ENCODE assay signal across 14 cellular contexts in the genomic region with DNA sequence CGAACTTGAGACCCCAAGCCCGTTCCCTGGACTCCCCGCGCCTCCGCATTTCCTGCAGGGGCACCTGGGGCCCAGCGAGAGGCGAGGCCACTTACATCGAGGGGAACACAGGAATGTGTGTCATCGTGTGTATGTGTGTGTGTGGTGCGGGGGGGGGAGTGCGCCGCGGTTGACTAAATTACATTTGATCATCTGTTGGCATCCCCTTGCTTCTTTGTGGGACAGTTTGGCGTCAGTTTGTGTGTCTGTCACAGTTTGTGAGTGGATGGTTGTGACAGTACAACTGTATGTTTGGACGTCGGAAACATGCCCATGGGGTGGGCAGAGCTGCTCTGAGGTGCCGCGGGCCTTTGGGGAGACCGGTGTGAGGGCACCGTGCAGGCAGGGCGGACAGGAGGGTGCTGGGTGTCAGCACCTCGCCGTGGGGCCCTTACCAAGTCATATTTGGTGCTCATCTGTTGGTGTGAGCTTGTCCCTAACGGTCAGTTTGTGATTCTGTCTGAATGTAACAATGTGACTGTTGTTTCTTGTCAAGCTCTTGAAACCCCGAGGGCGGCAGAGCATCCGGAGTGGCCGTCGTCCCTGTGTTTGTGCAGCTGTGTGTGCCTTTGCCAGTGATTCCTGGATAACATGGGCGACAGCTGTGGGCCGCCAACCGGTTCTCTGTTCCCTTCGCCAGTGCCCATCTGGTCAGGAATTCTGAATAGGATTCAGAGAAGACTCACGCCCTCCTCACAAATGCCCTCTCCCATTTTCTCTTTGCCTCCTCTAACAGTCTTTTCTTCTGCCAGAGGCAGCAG. TPM values are rescaled to one million over a fixed set of nuclear protein-coding genes. Genes with fewer than 3 reads are reported as not detected.
A peak's percentile ranks its signal among the peaks of the same experiment; 100 is the strongest.
DNase-seq lines count a peak whose midpoint lies in the region; ATAC-seq and TF ChIP-seq lines count a peak whose summit lies in the region.
"Had no signal": no experiment of that assay in that cellular context is flagged by ENCODE, and none has a peak within 500 bp of the region (broad histone marks: within the 10 kb centered on the region; RNA-seq: fewer than 3 reads in every experiment).

No MANE protein-coding gene starts in this region.

- no peak for DNase-seq in cardiac muscle cell (ENCODE audit: low read depth in 1 of 2, low spot score in 1 of 2)
- no peak for DNase-seq in left ventricle myocardium inferior
- DNase-seq in NCI-H526 treated with DMSO at 0.1 percent for 48 hours (lab: John Stamatoyannopoulos, UW): peak; percentile 78
- DNase-seq in hepatocyte (ENCODE audit: low spot score): no peak
- no peak for DNase-seq in dedifferentiated amniotic fluid mesenchymal stem cell (ENCODE audit: extremely low spot score)
- no peak for DNase-seq in GM10266 (ENCODE audit: extremely low spot score)
- DNase-seq in suprapubic skin (ENCODE audit: low spot score in 2 of 2): no peak
- DNase-seq: SW 1271 had no signal

- intact Hi-C loops in left ventricle myocardium inferior (cut with micrococcal nuclease): no loop called here

- no peak for TF ChIP-seq CTCF in cardiac muscle cell (IDR thresholded peaks at IDR 0.05; ENCODE audit: low read depth, low read length)
- TF ChIP-seq CTCF in left ventricle myocardium inferior (IDR thresholded peaks at IDR 0.05; ENCODE audit: borderline replicate concordance): no peak
- TF ChIP-seq CTCF in hepatocyte (IDR thresholded peaks at IDR 0.05; ENCODE audit: poor library complexity): no peak
- TF ChIP-seq CTCF in GM10266 (IDR thresholded peaks at IDR 0.05; ENCODE audit: control insufficient read depth, insufficient read depth, low read depth, missing control alignments): no peak
- no peak for TF ChIP-seq CTCF in suprapubic skin (IDR thresholded peaks at IDR 0.05)

- H4K20me1 ChIP-seq in hepatocyte (ENCODE audit: insufficient read depth, poor library complexity, severe bottlenecking): no peaks in the 10 kb centered on the region

- H3K36me3 ChIP-seq in cardiac muscle cell (no peaks in the 10 kb centered on the region), left ventricle myocardium inferior (no peaks in the 10 kb centered on the region), hepatocyte (replicated peaks; ENCODE audit: insufficient read depth, low read depth) (no peaks in the 10 kb centered on the region), suprapubic skin (no peaks in the 10 kb centered on the region)

- H3K9me2 ChIP-seq in hepatocyte (replicated peaks; ENCODE audit: insufficient read depth): no peaks in the 10 kb centered on the region

- H2AFZ ChIP-seq in hepatocyte: no peak overlapping the region

- 63% methylated on average over 28 of the region's 34 CpGs for WGBS in hepatocyte (ENCODE audit: low lambda C conversion rate, missing lambda C conversion rate)
- 47% methylated on average over 25 of the region's 34 CpGs for WGBS in suprapubic skin

- no peaks in the 10 kb centered on the region for H3K9me3 ChIP-seq in cardiac muscle cell (ENCODE audit: low read depth)
- H3K9me3 ChIP-seq in left ventricle myocardium inferior (replicated peaks): no peaks in the 10 kb centered on the region
- H3K9me3 ChIP-seq in hepatocyte (ENCODE audit: low read depth): no peaks in the 10 kb centered on the region
- no peaks in the 10 kb centered on the region for H3K9me3 ChIP-seq in suprapubic skin

- H3K4me1 ChIP-seq in cardiac muscle cell (ENCODE audit: low read depth) (peaks cover 6% of the 10 kb centered on the region), left ventricle myocardium inferior (no peaks in the 10 kb centered on the region), hepatocyte (ENCODE audit: insufficient read depth) (no peaks in the 10 kb centered on the region), suprapubic skin (peaks cover 4% of the 10 kb centered on the region)

- H3K4me3 ChIP-seq in cardiac muscle cell (peak overlapping the region; percentile 16), left ventricle myocardium inferior (no peak overlapping the region), hepatocyte (no peak overlapping the region), suprapubic skin (no peak overlapping the region)
- H3K4me3 ChIP-seq: lung had no signal

- peak overlapping the region; percentile 67 for H3K4me2 ChIP-seq in hepatocyte

- H3K27me3 ChIP-seq in cardiac muscle cell (peaks cover 37% of the 10 kb centered on the region), left ventricle myocardium inferior (ENCODE audit: low read depth) (peaks cover 100% of the 10 kb centered on the region), hepatocyte (peaks cover 43% of the 10 kb centered on the region), suprapubic skin (peaks cover 75% of the 10 kb centered on the region)

- no peak for TF ChIP-seq POLR2A in suprapubic skin (IDR thresholded peaks at IDR 0.05)

- no peak for TF ChIP-seq EP300 in suprapubic skin (IDR thresholded peaks at IDR 0.05)

- H3K79me2 ChIP-seq in hepatocyte: no peaks in the 10 kb centered on the region

- H3K27ac ChIP-seq in cardiac muscle cell (no peak overlapping the region), left ventricle myocardium inferior (replicated peaks) (no peak overlapping the region), hepatocyte (no peak overlapping the region), suprapubic skin (no peak overlapping the region)

- no peak for ATAC-seq in HG03342 (IDR thresholded peaks at IDR 0.05; ENCODE audit: unreplicated experiment)

RNA-seq across cellular contexts. Expression of a gene that starts 0.9 kb away (rescaled TPM):
- total RNA-seq in cardiac muscle cell (0.25 and 0.60 TPM in 2 replicates), left ventricle myocardium inferior (not detected), hepatocyte (0.07 and 0.12 TPM in 2 replicates), suprapubic skin (not detected)
- polyA plus RNA-seq in cardiac muscle cell (0.02 and 0.13 TPM in 2 replicates), hepatocyte (0.08 and 0.12 TPM in 2 replicates)
- total RNA-seq: activated naive CD8-positive, alpha-beta T cell treated with anti-CD3 and anti-CD28 coated beads, Interleukin-2, amount 10 ng/mL, durations not matched to agents 7 days and 5 days; dermis microvascular lymphatic vessel endothelial cell; G401; NCI-H460 had no signal
